ENCODE assay signal across 25 cellular contexts in the genomic region with DNA sequence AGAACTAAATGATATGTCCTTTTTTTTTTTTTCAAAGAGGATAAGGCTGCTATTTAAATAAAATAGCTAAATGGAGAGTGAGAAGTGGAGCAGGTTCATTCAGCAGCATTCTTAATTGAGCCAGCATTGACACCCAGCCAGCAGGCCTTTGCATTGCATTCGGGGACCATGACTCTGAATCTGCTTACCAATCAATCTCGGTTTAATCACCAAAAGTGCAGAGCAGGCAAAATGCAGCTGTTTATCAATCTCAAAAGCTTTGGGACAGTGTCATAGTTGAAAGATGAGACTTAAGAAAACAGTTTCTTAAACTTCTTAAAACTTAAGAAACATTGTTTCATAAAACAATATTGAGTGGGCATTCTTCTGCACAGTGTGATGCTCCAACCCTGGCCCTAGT.
"Had no signal": no experiment of that assay in that cellular context is flagged by ENCODE, and none has a peak within 500 bp of the region (broad histone marks: within the 10 kb centered on the region; RNA-seq: fewer than 3 reads in every experiment).

No MANE protein-coding gene starts in this region.

- H3K9me3 ChIP-seq: esophagus muscularis mucosa, gastroesophageal sphincter, heart left ventricle, lower lobe of right lung, mucosa of descending colon had no signal

- H3K27ac ChIP-seq: coronary artery, dorsolateral prefrontal cortex, esophagus muscularis mucosa, foreskin keratinocyte, gastroesophageal sphincter, heart left ventricle, hepatocyte, lower lobe of right lung had no signal

- H3K4me1 ChIP-seq: esophagus muscularis mucosa, foreskin keratinocyte, gastroesophageal sphincter, heart left ventricle, lower lobe of right lung had no signal

- H3K79me2 ChIP-seq: hepatocyte had no signal

- ATAC-seq: foreskin keratinocyte, gastroesophageal sphincter, heart left ventricle, left colon, left lobe of liver, left ventricle myocardium superior, lower lobe of right lung, mucosa of descending colon had no signal

- H2AFZ ChIP-seq: hepatocyte had no signal

- H3K4me2 ChIP-seq: hepatocyte had no signal

- FAIRE-seq: colon, endothelial cell of umbilical vein, frontal cortex, kidney had no signal

- H3K27me3 ChIP-seq: dorsolateral prefrontal cortex, esophagus muscularis mucosa, foreskin keratinocyte, gastroesophageal sphincter, heart left ventricle, hepatocyte had no signal

- DNase-seq: dermis blood vessel endothelial cell; dorsolateral prefrontal cortex; effector CD4-positive, alpha-beta T cell; effector memory CD4-positive, alpha-beta T cell; foreskin keratinocyte; heart left ventricle; hypothalamus; immature natural killer cell; islet precursor cell; kidney; kidney glomerular epithelial cell; left colon; left ventricle myocardium superior; lower lobe of right lung; mesenchymal stem cell; mucosa of descending colon; naive B cell had no signal

- H3K4me3 ChIP-seq: coronary artery, dorsolateral prefrontal cortex, esophagus muscularis mucosa, gastroesophageal sphincter, heart left ventricle, hepatocyte, lower lobe of right lung, mucosa of descending colon had no signal
